In genomic region chr14:74080820-74081460, GRCh38 we compare ENCODE assay signal across 15 cellular contexts. TPM values are rescaled to one million over a fixed set of nuclear protein-coding genes. Genes with fewer than 3 reads are reported as not detected.
DNase-seq lines count a peak whose midpoint lies in the region; TF ChIP-seq lines count a peak whose summit lies in the region.
"Had no signal": no experiment of that assay in that cellular context is flagged by ENCODE, and none has a peak within 500 bp of the region (broad histone marks: within the 10 kb centered on the region; RNA-seq: fewer than 3 reads in every experiment).

No MANE protein-coding gene starts in this region.

- no peaks in the 10 kb centered on the region for H3K27me3 ChIP-seq in Caco-2 (replicated peaks; ENCODE audit: control insufficient read depth, insufficient read depth, low read length)
- H3K27me3 ChIP-seq: MG63 had no signal

- H3K4me3 ChIP-seq in Caco-2 (ENCODE audit: low read depth, low read length) (no peak overlapping the region), cardiac fibroblast (replicated peaks in 1 of 2; ENCODE audit: low read depth in 2 of 2, low read length in 2 of 2) (no peak overlapping the region)
- H3K4me3 ChIP-seq: MG63 had no signal

- H3K4me3 Mint-ChIP-seq in Caco-2 (ENCODE audit: unreplicated experiment) = no peak overlapping the region
- no peak overlapping the region for H3K4me3 Mint-ChIP-seq in progenitor cell of endocrine pancreas (ENCODE audit: low read depth)

- H3K9me3 Mint-ChIP-seq in Caco-2 (ENCODE audit: unreplicated experiment) (no peaks in the 10 kb centered on the region), progenitor cell of endocrine pancreas (ENCODE audit: low read depth) (no peaks in the 10 kb centered on the region)
- H3K9me3 Mint-ChIP-seq: CD4-positive, CD25-positive, alpha-beta regulatory T cell had no signal

- peak overlapping the region; percentile 18 for H3K27ac Mint-ChIP-seq in Caco-2 (ENCODE audit: unreplicated experiment)
- peak overlapping the region; percentile 79 for H3K27ac Mint-ChIP-seq in progenitor cell of endocrine pancreas
- H3K27ac Mint-ChIP-seq: CD4-positive, CD25-positive, alpha-beta regulatory T cell had no signal

- no peak for TF ChIP-seq CTCF in Caco-2 (IDR thresholded peaks at IDR 0.05; ENCODE audit: insufficient read depth in 1 of 2, low read depth in 1 of 2, low read length in 1 of 2, severe bottlenecking in 1 of 2, unreplicated experiment in 1 of 2)
- TF ChIP-seq CTCF in cardiac fibroblast (IDR thresholded peaks at IDR 0.05; ENCODE audit: low read depth, low read length) = no peak
- TF ChIP-seq CTCF in progenitor cell of endocrine pancreas (IDR thresholded peaks at IDR 0.05; ENCODE audit: unreplicated experiment) = no peak

- CTCF ChIA-PET in Caco-2 (lab: Charles Lee) = interaction anchor here (0.7 kb wide), 1 partner anchor 189 kb away, joined by 4 read pairs; no protein-coding TSS in a partner anchor

- no peaks in the 10 kb centered on the region; the same call in 1 of the 2 replicates for H3K36me3 ChIP-seq in Caco-2 (ENCODE audit: control insufficient read depth, insufficient read depth, low read length)
- H3K36me3 ChIP-seq: MG63 had no signal

- H3K27me3 Mint-ChIP-seq in Caco-2 (ENCODE audit: insufficient read depth, unreplicated experiment) = no peaks in the 10 kb centered on the region
- H3K27me3 Mint-ChIP-seq in progenitor cell of endocrine pancreas = no peaks in the 10 kb centered on the region
- H3K27me3 Mint-ChIP-seq: CD4-positive, CD25-positive, alpha-beta regulatory T cell had no signal

- POLR2A ChIA-PET in Caco-2 (lab: Charles Lee) = no interaction called here

- H3K4me1 Mint-ChIP-seq in Caco-2 (ENCODE audit: low read depth, unreplicated experiment) (peaks cover 13% of the 10 kb centered on the region), progenitor cell of endocrine pancreas (ENCODE audit: low read depth) (peaks cover 22% of the 10 kb centered on the region)

- H3K9me3 ChIP-seq in Caco-2 = no peaks in the 10 kb centered on the region
- H3K9me3 ChIP-seq: MG63 had no signal

- H3K36me3 Mint-ChIP-seq in Caco-2 (ENCODE audit: insufficient read depth, unreplicated experiment) (peaks cover 14% of the 10 kb centered on the region), progenitor cell of endocrine pancreas (ENCODE audit: insufficient read depth) (no peaks in the 10 kb centered on the region)

- intact Hi-C loops in Caco-2 (cut with micrococcal nuclease; ENCODE audit: unreplicated experiment) = no loop called here

- BruUV-seq in Caco-2 (replicated peaks; lab: Mats Ljungman, UMichigan) = no TSS peak

- DNase-seq in Caco-2 (peak in 1 of 2 experiments; percentile 7), cardiac fibroblast (ENCODE audit: low read depth in 2 of 2) (peak; percentile 21 to 35), kidney glomerular epithelial cell (lab: John Stamatoyannopoulos, UW) (peak; percentile 8), progenitor cell of endocrine pancreas (ENCODE audit: low spot score, unreplicated experiment) (no peak), occipital lobe (lab: John Stamatoyannopoulos, UW) (no peak), amniotic stem cell (lab: John Stamatoyannopoulos, UW) (no peak), C1 segment of cervical spinal cord (lab: John Stamatoyannopoulos, UW) (no peak), GM03348 (ENCODE audit: low spot score) (no peak)
- DNase-seq: CD4-positive, CD25-positive, alpha-beta regulatory T cell; MG63; NCI-H1092; NCI-H146; NCI-H2081 treated with DMSO at 0.1 percent for 48 hours; NCI-H226; NCI-H524 treated with DMSO at 0.1 percent for 48 hours had no signal

- H3K4me1 ChIP-seq in Caco-2 = peaks cover 12% of the 10 kb centered on the region

RNA-seq across cellular contexts. Expression of gene ALDH6A1, which starts 3.3 kb away (rescaled TPM):
- total RNA-seq in Caco-2 (2022) (25.9 and 30.0 TPM in 2 replicates), progenitor cell of endocrine pancreas (55.4 and 57.3 TPM in 2 replicates), occipital lobe (28.7 TPM)

RNA-seq across cellular contexts. Expression of gene LIN52, which starts 3.8 kb away (rescaled TPM):
- total RNA-seq in Caco-2 (2022) (11.3 and 11.8 TPM in 2 replicates), progenitor cell of endocrine pancreas (13.4 and 14.3 TPM in 2 replicates), occipital lobe (14.3 TPM)

Comparison
In these comparisons a context has a peak if more than half of its experiments do, and no peak if none do; other contexts are left out.
1. DNase-seq: peak in cardiac fibroblast (2 of 2) and kidney glomerular epithelial cell (single experiment); none in progenitor cell of endocrine pancreas (single experiment), occipital lobe (single experiment), amniotic stem cell (single experiment), C1 segment of cervical spinal cord (0 of 14) and GM03348 (single experiment).